Comparison of ENCODE assay signal across 37 cellular contexts in the genomic region with DNA sequence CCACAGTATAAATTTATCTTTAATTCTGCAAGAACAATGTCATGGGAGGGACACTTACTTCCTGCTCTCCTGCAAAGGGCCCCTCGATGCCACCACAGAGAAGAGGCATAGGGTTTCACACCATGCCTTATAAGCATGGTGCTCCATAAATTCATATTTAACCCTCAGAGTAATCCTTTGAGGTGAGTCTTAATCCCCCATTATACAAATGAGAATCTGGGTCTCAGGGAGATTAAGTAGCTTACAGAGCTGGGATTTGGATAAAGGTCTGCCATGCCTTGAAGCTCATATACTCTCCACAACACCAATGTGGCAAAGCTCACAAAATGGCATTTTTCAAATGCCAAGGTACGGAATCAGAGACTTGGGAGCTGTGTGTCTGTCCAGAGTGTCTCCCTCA.
"Had no signal": no experiment of that assay in that cellular context is flagged by ENCODE, and none has a peak within 500 bp of the region (broad histone marks: within the 10 kb centered on the region; RNA-seq: fewer than 3 reads in every experiment).

No MANE protein-coding gene starts in this region.

- H3K27ac ChIP-seq: adrenal gland, body of pancreas, brain microvascular endothelial cell, breast epithelium, VCaP had no signal

- FAIRE-seq: astrocyte, TTC549 had no signal

- H3K4me1 ChIP-seq: adrenal gland, body of pancreas, breast epithelium had no signal

- DNase-seq: activated CD4-positive, alpha-beta memory T cell treated with anti-CD3 and anti-CD28 coated beads, Interleukin-2, amount 10 ng/mL, durations not matched to agents 7 days and 5 days; activated CD4-positive, alpha-beta T cell treated with anti-CD3 and anti-CD28 coated beads for 1 hour; activated CD4-positive, alpha-beta T cell treated with anti-CD3 and anti-CD28 coated beads for 36 hours; activated CD4-positive, alpha-beta T cell treated with anti-CD3 and anti-CD28 coated beads for 48 hours; activated CD4-positive, alpha-beta T cell treated with anti-CD3 and anti-CD28 coated beads, Interleukin-2, amount 10 ng/mL, durations not matched to agents 7 days and 5 days; activated CD4-positive, alpha-beta T cell treated with anti-CD3 and anti-CD28 coated beads, Interleukin-2, amount 50 U/mL, for 48 hours; activated CD4-positive, CD25-positive, alpha-beta regulatory T cell; activated CD8-positive, alpha-beta memory T cell treated with anti-CD3 and anti-CD28 coated beads for 24 hours; activated CD8-positive, alpha-beta memory T cell treated with anti-CD3 and anti-CD28 coated beads, Interleukin-2, amount 10 ng/mL, durations not matched to agents 7 days and 5 days; activated CD8-positive, alpha-beta T cell treated with anti-CD3 and anti-CD28 coated beads, Interleukin-2, amount 10 ng/mL, durations not matched to agents 7 days and 5 days; activated effector memory CD4-positive, alpha-beta T cell treated with anti-CD3 and anti-CD28 coated beads, Interleukin-2, amount 50 U/mL, for 16 hours; activated gamma-delta T cell treated with Interleukin-2 at 50 U/mL for 16 hours; activated naive CD4-positive, alpha-beta T cell; activated naive CD4-positive, alpha-beta T cell treated with anti-CD3 and anti-CD28 coated beads for 36 hours; activated naive CD4-positive, alpha-beta T cell treated with anti-CD3 and anti-CD28 coated beads, Interleukin-2, amount 50 U/mL, for 16 hours; activated naive CD8-positive, alpha-beta T cell treated with anti-CD3 and anti-CD28 coated beads for 36 hours; activated T-cell treated with anti-CD3 and anti-CD28 coated beads for 4 hours; activated T-cell treated with anti-CD3 and anti-CD28 coated beads, Interleukin-2, amount 50 U/mL, for 1 hour; activated T-cell treated with anti-CD3 and anti-CD28 coated beads, Interleukin-2, amount 50 U/mL, for 4 hours; activated T-cell treated with anti-CD3 and anti-CD28 coated beads, Interleukin-2, amount 50 U/mL, for 72 hours; adrenal gland; amniotic stem cell; aorta; body of pancreas; brain microvascular endothelial cell; central memory CD4-positive, alpha-beta T cell; T-helper 1 cell; T-helper 2 cell; T-helper 9 cell had no signal

- H3K4me3 ChIP-seq: adrenal gland, body of pancreas, breast epithelium had no signal

- ATAC-seq: activated CD4-positive, alpha-beta T cell treated with anti-CD3 and anti-CD28 coated beads for 36 hours; activated CD4-positive, CD25-positive, alpha-beta regulatory T cell treated with anti-CD3 and anti-CD28 coated beads, Interleukin-2, amount 50 U/mL, for 24 hours; activated CD8-positive, alpha-beta memory T cell treated with anti-CD3 and anti-CD28 coated beads, Interleukin-2, amount 10 ng/mL, durations not matched to agents 7 days and 5 days; activated CD8-positive, alpha-beta T cell treated with anti-CD3 and anti-CD28 coated beads, Interleukin-2, amount 10 ng/mL, durations not matched to agents 7 days and 5 days; activated naive CD4-positive, alpha-beta T cell treated with anti-CD3 and anti-CD28 coated beads, Interleukin-2, amount 50 U/mL, for 72 hours; activated T-cell treated with anti-CD3 and anti-CD28 coated beads, Interleukin-2, amount 50 U/mL, for 4 hours; activated T-cell treated with anti-CD3 and anti-CD28 coated beads, Interleukin-2, amount 50 U/mL, for 72 hours; activated T-helper 17 cell treated with anti-CD3 and anti-CD28 coated beads, Interleukin-2, amount 50 U/mL, for 72 hours; body of pancreas; WTC11 had no signal

- H3K9me3 ChIP-seq: adrenal gland, body of pancreas, breast epithelium had no signal

- H3K27me3 ChIP-seq: adrenal gland, body of pancreas, brain microvascular endothelial cell had no signal

- H3K36me3 ChIP-seq: adrenal gland, brain microvascular endothelial cell, breast epithelium had no signal
